Comparison of ENCODE assay signal across 9 cellular contexts in the genomic region with DNA sequence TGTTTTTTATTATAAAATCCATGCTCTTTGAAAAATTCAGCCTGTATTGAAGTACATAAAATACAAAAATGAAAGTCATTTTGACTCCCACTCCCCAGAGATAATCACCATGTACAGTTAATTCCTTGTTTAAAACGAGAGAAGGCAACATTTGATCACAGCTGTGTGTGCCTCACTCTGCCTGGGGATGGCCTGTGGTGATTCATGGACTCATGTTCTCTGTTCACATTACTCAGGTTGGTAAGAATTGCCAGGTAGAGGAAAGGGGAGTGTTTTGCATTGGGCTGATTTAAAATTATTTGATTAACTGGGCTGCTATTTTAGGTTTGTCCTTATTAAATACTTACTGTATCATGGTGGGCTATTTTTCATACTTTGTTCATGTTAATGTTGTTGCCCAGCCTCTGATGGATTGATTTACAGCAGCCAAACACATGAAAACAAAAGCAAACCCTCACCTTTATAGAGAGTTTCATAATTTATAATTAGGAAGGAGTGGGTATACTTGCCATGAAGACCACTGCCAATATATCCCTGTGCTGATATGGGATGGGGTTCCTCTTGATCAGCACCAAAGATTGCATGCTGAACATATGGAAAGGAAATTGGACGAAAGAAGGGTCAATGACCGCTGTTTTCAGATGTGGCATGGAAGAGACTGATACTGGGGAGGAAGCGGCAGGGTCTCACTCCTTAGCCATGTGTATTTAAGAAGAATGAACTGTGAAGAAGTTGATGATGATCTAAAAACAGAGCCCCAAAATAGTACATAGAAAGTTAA. TPM values are rescaled to one million over a fixed set of nuclear protein-coding genes. Genes with fewer than 3 reads are reported as not detected.
DNase-seq lines count a peak whose midpoint lies in the region; ATAC-seq, FAIRE-seq and TF ChIP-seq lines count a peak whose summit lies in the region.
"Had no signal": no experiment of that assay in that cellular context is flagged by ENCODE, and none has a peak within 500 bp of the region (broad histone marks: within the 10 kb centered on the region; RNA-seq: fewer than 3 reads in every experiment).

No MANE protein-coding gene starts in this region.

- TF ChIP-seq CTCF in SU-DHL-6 (IDR thresholded peaks at IDR 0.05; ENCODE audit: insufficient read depth, low read length, poor library complexity, severe bottlenecking) (no peak), epithelial cell of esophagus (IDR thresholded peaks at IDR 0.05; ENCODE audit: insufficient read depth, low read depth, low read length, missing control alignments) (no peak), omental fat pad (IDR thresholded peaks at IDR 0.05) (no peak)

- H2AFZ ChIP-seq in SU-DHL-6 (ENCODE audit: low read depth, low read length, severe bottlenecking), result no peak overlapping the region

- H3K36me3 ChIP-seq in SU-DHL-6 (ENCODE audit: low read length), result peaks cover 9% of the 10 kb centered on the region

- peak overlapping the region; percentile 99 for H3K9ac ChIP-seq in SU-DHL-6 (ENCODE audit: low read length)

- H3K9me3 ChIP-seq in SU-DHL-6 (ENCODE audit: insufficient read depth, low read length), result no peaks in the 10 kb centered on the region
- H3K9me3 ChIP-seq: SJCRH30 had no signal

- peak; percentile 28 for DNase-seq in H54 (ENCODE audit: insufficient read length, low spot score)
- peak; percentile 86 for DNase-seq in epithelial cell of esophagus (ENCODE audit: low read depth)
- DNase-seq in stimulated activated CD4-positive, alpha-beta T cell treated with anti-CD3 and anti-CD28 coated beads, Interleukin-1b, Interleukin-23, amount 100 ng/mL, for 4 hours (ENCODE audit: low read depth in 2 of 2), result peak; percentile 23 to 36
- no peak for DNase-seq in omental fat pad (ENCODE audit: low spot score)

- peak; percentile 92 for FAIRE-seq in H54 (lab: Jason Lieb, UNC)

- H3K27ac ChIP-seq in SU-DHL-6 (ENCODE audit: low read depth, low read length), result peak overlapping the region; percentile 99
- H3K27ac ChIP-seq: SJCRH30 had no signal

- H4K20me1 ChIP-seq in SU-DHL-6 (ENCODE audit: low read depth, low read length), result peaks cover 17% of the 10 kb centered on the region

- peaks cover 56% of the 10 kb centered on the region for H3F3A ChIP-seq in SU-DHL-6 (ENCODE audit: insufficient read depth)

- TF ChIP-seq POLR2A in H54 (IDR thresholded peaks at IDR 0.05; ENCODE audit: low read depth, low read length), result no peak

- H3K4me3 ChIP-seq in SU-DHL-6 (ENCODE audit: insufficient read depth, low read length, poor library complexity, severe bottlenecking), result peak overlapping the region; percentile 78
- no peak overlapping the region for H3K4me3 ChIP-seq in epithelial cell of esophagus (ENCODE audit: low read length)
- H3K4me3 ChIP-seq: SJCRH30 had no signal

- no peaks in the 10 kb centered on the region for H3K27me3 ChIP-seq in SU-DHL-6 (ENCODE audit: low read length)
- H3K27me3 ChIP-seq: SJCRH30 had no signal

- peak overlapping the region; percentile 76 for H3K4me2 ChIP-seq in SU-DHL-6 (ENCODE audit: low read depth, low read length, poor library complexity, severe bottlenecking)

- no peak for ATAC-seq in GM18517 (IDR thresholded peaks at IDR 0.05; ENCODE audit: unreplicated experiment)
- ATAC-seq in GM18511 (IDR thresholded peaks at IDR 0.05; ENCODE audit: unreplicated experiment), result no peak
- ATAC-seq in omental fat pad (ENCODE audit: low FRiP score), result no peak

- peaks cover 86% of the 10 kb centered on the region for H3K79me2 ChIP-seq in SU-DHL-6 (ENCODE audit: insufficient read depth, low read length)

- H3K9me2 ChIP-seq in SU-DHL-6 (replicated peaks; ENCODE audit: insufficient read depth, low read length), result no peaks in the 10 kb centered on the region

RNA-seq across cellular contexts. Expression of a gene that starts 3.0 kb away (rescaled TPM):
- 10 to 100 TPM; 35.9 to 54.2 (median 43.7) TPM for total RNA-seq in omental fat pad

RNA-seq across cellular contexts. Expression of a gene that starts 3.9 kb away (rescaled TPM):
- total RNA-seq in omental fat pad, result 10 to 100 TPM in 1 of 4 donors, 1 to 10 TPM in 3; 5.5 to 12.3 (median 8.6) TPM

RNA-seq across cellular contexts. Expression of a gene that starts 33.0 kb away (rescaled TPM):
- 10 to 100 TPM in 3 of 4 donors, 1 to 10 TPM in 1; 4.7 to 23.4 (median 17.5) TPM for total RNA-seq in omental fat pad

RNA-seq across cellular contexts. Expression of a gene that starts 42.2 kb away (rescaled TPM):
- total RNA-seq in omental fat pad, result 1 to 10 TPM in 3 of 4 donors, under 1 TPM in 1; 0.63 to 3.2 (median 2.1) TPM
- total RNA-seq: glomerular endothelial cell had no signal

RNA-seq across cellular contexts. Expression of a gene that starts 42.3 kb away (rescaled TPM):
- 1 to 10 TPM in 1 of 4 donors, under 1 TPM in 3; 0.47 to 1.4 (median 0.66) TPM for total RNA-seq in omental fat pad
